In genomic region chr15:70627734-70628541, GRCh38 we compare ENCODE assay signal across 1 cellular context.
TF ChIP-seq lines count a peak whose summit lies in the region.

No MANE protein-coding gene starts in this region.

TF ChIP-seq in SK-N-SH, 30 proteins besides CTCF, POLR2A, EP300 and RAD21 (continued from another document):
- TF ChIP-seq REST (IDR thresholded peaks at IDR 0.05; ENCODE audit: low read depth, low read length): no peak
- no peak for TF ChIP-seq YY1 (IDR thresholded peaks at IDR 0.05; ENCODE audit: low read depth)
- TF ChIP-seq RXRA (IDR thresholded peaks at IDR 0.05; ENCODE audit: borderline replicate concordance, low read depth): no peak
- peak; percentile 49; the same call in 1 of the 2 replicates for TF ChIP-seq RCOR1 (IDR thresholded peaks at IDR 0.05; ENCODE audit: low read length)
- no peak for TF ChIP-seq SMC3 (IDR thresholded peaks at IDR 0.05; ENCODE audit: low read depth, low read length)
- no peak for TF ChIP-seq JUND (IDR thresholded peaks at IDR 0.05)
- TF ChIP-seq RFX5 (IDR thresholded peaks at IDR 0.05; ENCODE audit: low read length): no peak; the same call in 1 of the 2 replicates
- TF ChIP-seq NFIC (IDR thresholded peaks at IDR 0.05; ENCODE audit: borderline replicate concordance): no peak
- TF ChIP-seq IRF3 (IDR thresholded peaks at IDR 0.05; ENCODE audit: low read depth, low read length): no peak
